ENCODE assay signal across 1 cellular context in genomic region chr14:23079716-23080115, GRCh38.
A peak's percentile ranks its signal among the peaks of the same experiment; 100 is the strongest.
TF ChIP-seq lines count a peak whose summit lies in the region.

No MANE protein-coding gene starts in this region.

TF ChIP-seq in K562, 482 proteins besides CTCF, POLR2A, EP300 and RAD21:
- no peak for TF ChIP-seq TAF1 (IDR thresholded peaks at IDR 0.05; ENCODE audit: control insufficient read depth, extremely low read depth, insufficient read depth, low read length, severe bottlenecking)
- TF ChIP-seq ZNF592 (IDR thresholded peaks at IDR 0.05): peak; percentile 45
- TF ChIP-seq KHSRP (IDR thresholded peaks at IDR 0.05): no peak
